In genomic region chr16:4664538-4665418, GRCh38 we compare ENCODE assay signal across 8 cellular contexts. TPM values are rescaled to one million over a fixed set of nuclear protein-coding genes. Genes with fewer than 3 reads are reported as not detected.
DNase-seq lines count a peak whose midpoint lies in the region; ATAC-seq and TF ChIP-seq lines count a peak whose summit lies in the region.

No MANE protein-coding gene starts in this region.

- peaks cover 5% of the 10 kb centered on the region for H3K36me3 Mint-ChIP-seq in progenitor cell of endocrine pancreas (ENCODE audit: insufficient read depth)

- no peaks in the 10 kb centered on the region for H3K9me3 ChIP-seq in mucosa of rectum (ENCODE audit: control insufficient read depth in 2 of 2, low read length in 2 of 2)

- peak; percentile 43 for ATAC-seq in GM18502 (IDR thresholded peaks at IDR 0.05; ENCODE audit: poor library complexity, unreplicated experiment)
- ATAC-seq in HG03571 (IDR thresholded peaks at IDR 0.05; ENCODE audit: unreplicated experiment) = no peak
- ATAC-seq in GM19452 (IDR thresholded peaks at IDR 0.05; ENCODE audit: unreplicated experiment) = no peak

- H3K27me3 Mint-ChIP-seq in progenitor cell of endocrine pancreas = no peaks in the 10 kb centered on the region

- DNase-seq in SKM-1 (lab: John Stamatoyannopoulos, UW; ENCODE audit: unreplicated experiment) (peak; percentile 40), epidermal melanocyte (ENCODE audit: insufficient read length, low spot score) (no peak), progenitor cell of endocrine pancreas (ENCODE audit: low spot score, unreplicated experiment) (no peak)
- DNase-seq in activated naive CD4-positive, alpha-beta T cell treated with anti-CD3 and anti-CD28 coated beads, Interleukin-2, amount 50 U/mL, for 16 hours = peak; percentile 56

- H3K27me3 ChIP-seq in mucosa of rectum (ENCODE audit: control insufficient read depth in 2 of 2, insufficient read depth in 2 of 2, low read length in 2 of 2) = no peaks in the 10 kb centered on the region

- TF ChIP-seq CTCF in progenitor cell of endocrine pancreas (IDR thresholded peaks at IDR 0.05; ENCODE audit: unreplicated experiment) = no peak

- no peak overlapping the region for H3K4me3 ChIP-seq in mucosa of rectum (ENCODE audit: low read length in 2 of 2)

- H3K36me3 ChIP-seq in mucosa of rectum (ENCODE audit: control insufficient read depth in 2 of 2, insufficient read depth in 2 of 2, low read length in 2 of 2) = peaks cover 38 to 47% of the 10 kb centered on the region in 2 donors

- H3K4me1 ChIP-seq in mucosa of rectum (ENCODE audit: control insufficient read depth in 2 of 2, insufficient read depth in 2 of 2, low read length in 2 of 2) = peaks cover 20 to 22% of the 10 kb centered on the region in 2 donors

- H3K27ac ChIP-seq in mucosa of rectum (ENCODE audit: low read depth in 2 of 2, low read length in 2 of 2) = peak overlapping the region; percentile 76 to 78

- H3K4me1 Mint-ChIP-seq in progenitor cell of endocrine pancreas (ENCODE audit: low read depth) = peaks cover 4% of the 10 kb centered on the region

- H3K4me3 Mint-ChIP-seq in progenitor cell of endocrine pancreas (ENCODE audit: low read depth) = no peak overlapping the region

- peak overlapping the region; percentile 30 to 41 for H3K9ac ChIP-seq in mucosa of rectum (ENCODE audit: low read depth in 1 of 2, low read length in 2 of 2)

- H3K27ac Mint-ChIP-seq in progenitor cell of endocrine pancreas = no peak overlapping the region

- H3K9me3 Mint-ChIP-seq in progenitor cell of endocrine pancreas (ENCODE audit: low read depth) = no peaks in the 10 kb centered on the region

RNA-seq across cellular contexts. Expression of gene NUDT16L1, which starts 28.6 kb away (rescaled TPM):
- total RNA-seq in progenitor cell of endocrine pancreas = 39.4 and 41.8 TPM in 2 replicates

RNA-seq across cellular contexts. Expression of gene MGRN1, which starts 40.2 kb away (rescaled TPM):
- total RNA-seq in progenitor cell of endocrine pancreas = 104 and 105 TPM in 2 replicates

RNA-seq across cellular contexts. Expression of gene UBALD1, which starts 50.1 kb away (rescaled TPM):
- 39.0 and 39.4 TPM in 2 replicates for total RNA-seq in progenitor cell of endocrine pancreas

Comparison
In these comparisons a context has a peak if more than half of its experiments do, and no peak if none do; other contexts are left out.
1. DNase-seq: peak in SKM-1 (single experiment) and activated naive CD4-positive, alpha-beta T cell treated with anti-CD3 and anti-CD28 coated beads, Interleukin-2, amount 50 U/mL, for 16 hours (single experiment); none in epidermal melanocyte (single experiment) and progenitor cell of endocrine pancreas (single experiment).